In the genomic region with DNA sequence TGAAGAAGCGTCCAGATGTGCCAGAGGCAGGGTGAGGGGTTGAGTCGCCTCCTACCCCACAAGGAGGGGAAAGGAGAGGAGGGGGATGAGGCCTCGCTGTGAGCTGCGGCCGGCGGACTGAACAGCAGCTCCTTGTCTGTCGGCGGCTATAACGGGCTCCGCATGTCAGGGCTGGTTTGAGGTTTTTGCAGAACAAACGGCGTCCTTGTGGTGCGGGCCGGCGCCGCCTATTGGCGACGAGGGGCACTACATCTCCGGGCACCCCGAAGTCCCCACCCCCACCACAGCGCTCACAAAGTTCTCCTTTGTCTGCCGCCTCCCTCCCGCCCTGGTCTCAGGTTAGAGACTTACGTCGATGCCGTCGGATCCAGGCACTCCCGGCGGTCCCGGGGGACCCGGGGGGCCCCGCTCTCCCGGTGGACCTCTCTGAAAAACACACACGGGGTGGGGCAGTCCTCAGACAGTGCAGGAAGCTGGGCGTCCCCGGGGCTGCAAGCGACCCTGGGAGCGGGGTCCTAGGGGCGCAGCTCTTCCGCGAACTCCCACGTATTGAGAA, we compare ENCODE assay signal across 1 cellular context.
TF ChIP-seq lines count a peak whose summit lies in the region.

No MANE protein-coding gene starts in this region.

TF ChIP-seq in K562, 482 proteins besides CTCF, POLR2A, EP300 and RAD21 (continued from another document):
- TF ChIP-seq, protein P1, sequence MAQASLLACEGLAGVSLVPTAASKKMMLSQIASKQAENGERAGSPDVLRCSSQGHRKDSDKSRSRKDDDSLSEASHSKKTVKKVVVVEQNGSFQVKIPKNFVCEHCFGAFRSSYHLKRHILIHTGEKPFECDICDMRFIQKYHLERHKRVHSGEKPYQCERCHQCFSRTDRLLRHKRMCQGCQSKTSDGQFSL (CRISPR knock-in tag; IDR thresholded peaks at IDR 0.05): peak; percentile 50
- TF ChIP-seq, protein P1 (tag; IDR thresholded peaks at IDR 0.05): no peak
- TF ChIP-seq, protein P2, sequence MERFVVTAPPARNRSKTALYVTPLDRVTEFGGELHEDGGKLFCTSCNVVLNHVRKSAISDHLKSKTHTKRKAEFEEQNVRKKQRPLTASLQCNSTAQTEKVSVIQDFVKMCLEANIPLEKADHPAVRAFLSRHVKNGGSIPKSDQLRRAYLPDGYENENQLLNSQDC (CRISPR knock-in tag; IDR thresholded peaks at IDR 0.05): no peak
- TF ChIP-seq ZNF699 (CRISPR knock-in tag; IDR thresholded peaks at IDR 0.05; ENCODE audit: insufficient replicate concordance) (no peak), ATF1 (CRISPR knock-in tag; IDR thresholded peaks at IDR 0.05) (no peak), ATF1 (tag; IDR thresholded peaks at IDR 0.05) (0 out of 2 replicates have a peak, but pooled peaks have one; percentile 28), ESRRA (IDR thresholded peaks at IDR 0.05; ENCODE audit: borderline replicate concordance, low read depth) (peak; percentile 82; the same call in 1 of the 2 replicates)
